In the genomic region with DNA sequence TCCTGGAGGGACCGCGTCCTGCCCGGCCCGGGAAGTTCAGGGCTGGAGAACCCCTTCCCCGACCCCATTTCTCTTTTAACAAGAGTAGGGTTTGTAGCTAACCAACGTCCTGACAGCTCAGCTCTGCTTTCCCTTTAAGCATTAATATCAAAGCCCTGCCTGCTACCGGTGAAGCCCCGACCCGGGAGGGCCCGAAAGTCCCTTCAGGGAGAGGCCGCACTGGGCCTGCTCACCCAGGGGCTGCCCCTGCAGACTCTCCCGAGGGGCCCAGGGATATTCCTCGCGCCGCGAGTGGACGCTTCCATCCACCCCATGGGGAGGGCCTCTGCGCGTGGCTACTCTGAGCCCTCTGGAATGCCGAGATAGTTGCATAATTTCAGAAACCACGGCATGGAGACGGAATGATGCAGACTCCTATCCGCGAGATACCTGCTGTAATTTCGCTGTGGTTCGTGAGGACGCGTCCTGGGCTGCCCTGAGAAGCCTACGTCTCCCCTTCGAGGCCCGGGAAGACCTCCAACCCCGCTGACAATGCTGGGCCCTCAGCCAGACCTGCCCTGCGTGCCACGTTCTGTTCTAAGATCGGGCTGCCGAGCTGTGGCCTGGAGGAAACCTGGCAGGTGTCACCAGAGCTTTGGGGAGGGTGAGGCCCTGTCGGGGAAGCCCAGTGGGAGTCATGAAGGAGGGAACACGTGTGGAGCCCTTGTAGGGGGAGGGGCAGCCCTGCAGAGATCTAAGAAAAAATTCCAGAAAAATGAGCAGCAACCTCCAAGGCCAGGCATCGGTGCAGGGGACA, we compare ENCODE assay signal across 8 cellular contexts. TPM values are rescaled to one million over a fixed set of nuclear protein-coding genes. Genes with fewer than 3 reads are reported as not detected.
DNase-seq lines count a peak whose midpoint lies in the region; ATAC-seq and TF ChIP-seq lines count a peak whose summit lies in the region.

No MANE protein-coding gene starts in this region.

- H3K4me1 ChIP-seq in SJCRH30 = peaks cover 9% of the 10 kb centered on the region

- H3K4me3 ChIP-seq in SJCRH30 = peak overlapping the region; percentile 71
- H3K4me3 ChIP-seq in kidney epithelial cell (ENCODE audit: low read depth, low read length) = peak overlapping the region; percentile 51

- H3K27me3 ChIP-seq in SJCRH30 = no peaks in the 10 kb centered on the region
- H3K27me3 ChIP-seq in kidney epithelial cell (ENCODE audit: control insufficient read depth, insufficient read depth, low read length) = no peaks in the 10 kb centered on the region

- intact Hi-C loops in MCF 10A (cut with micrococcal nuclease) = loop anchor here (1.0 to 5.0 kb wide), 2 partner anchors 83 to 96 kb away; no protein-coding TSS in a partner anchor

- peaks cover 15% of the 10 kb centered on the region for H3K9me3 Mint-ChIP-seq in MCF 10A (ENCODE audit: unreplicated experiment)

- peak; percentile 2 for ATAC-seq in GM18499 (IDR thresholded peaks at IDR 0.05; ENCODE audit: insufficient read depth, unreplicated experiment)
- ATAC-seq in HG02852 (IDR thresholded peaks at IDR 0.05; ENCODE audit: unreplicated experiment) = peak; percentile 11
- no peak for ATAC-seq in HG03196 (IDR thresholded peaks at IDR 0.05; ENCODE audit: unreplicated experiment)

- peaks cover 4% of the 10 kb centered on the region; the same call in 1 of the 2 replicates for H3K9me3 ChIP-seq in SJCRH30 (replicated peaks)

- H3K4me3 Mint-ChIP-seq in MCF 10A (ENCODE audit: unreplicated experiment) = peak overlapping the region; percentile 83

- DNase-seq in SJCRH30 = peak; percentile 57 to 59
- DNase-seq in MCF 10A (ENCODE audit: unreplicated experiment) = no peak
- no peak for DNase-seq in kidney epithelial cell (ENCODE audit: low read depth)
- peak; percentile 43 to 47 for DNase-seq in stimulated activated CD4-positive, alpha-beta T cell treated with anti-CD3 and anti-CD28 coated beads, Interleukin-2, amount 100 ng/mL, for 48 hours
- DNase-seq in NCI-H1694 (lab: John Stamatoyannopoulos, UW) = no peak

- CTCF ChIA-PET in MCF 10A (lab: Yijun Ruan, JAX) = interaction anchor here (1.0 kb wide), 1 partner anchor 16 kb away, joined by 3 read pairs; no protein-coding TSS in a partner anchor

- H3K36me3 ChIP-seq in SJCRH30 = no peaks in the 10 kb centered on the region
- peaks cover 1% of the 10 kb centered on the region for H3K36me3 ChIP-seq in kidney epithelial cell (ENCODE audit: control insufficient read depth, insufficient read depth, low read length)

- H3K27ac Mint-ChIP-seq in MCF 10A (ENCODE audit: low read depth, unreplicated experiment) = peak overlapping the region; percentile 81

- TF ChIP-seq CTCF in MCF 10A (IDR thresholded peaks at IDR 0.05; ENCODE audit: unreplicated experiment) = no peak
- TF ChIP-seq CTCF in kidney epithelial cell (IDR thresholded peaks at IDR 0.05; ENCODE audit: insufficient read depth, low read length, poor library complexity, severe bottlenecking) = no peak

- H3K27me3 Mint-ChIP-seq in MCF 10A (ENCODE audit: insufficient read depth, unreplicated experiment) = no peaks in the 10 kb centered on the region

- no TSS peak for BruUV-seq in MCF 10A (replicated peaks; lab: Mats Ljungman, UMichigan)

- POLR2A ChIA-PET in MCF 10A (lab: Yijun Ruan, JAX) = interaction anchor here (0.6 to 5.7 kb wide), 6 partner anchors 40 to 97 kb away, joined by 3 to 112 read pairs (median 7); a partner anchor contains a TSS

- peaks cover 33% of the 10 kb centered on the region for H3K36me3 Mint-ChIP-seq in MCF 10A (ENCODE audit: insufficient read depth, unreplicated experiment)

- peaks cover 7% of the 10 kb centered on the region for H3K4me1 Mint-ChIP-seq in MCF 10A (ENCODE audit: insufficient read depth, unreplicated experiment)

- H3K27ac ChIP-seq in SJCRH30 = peak overlapping the region; percentile 67

RNA-seq across cellular contexts. Expression of a gene that starts 1.0 kb away (rescaled TPM):
- total RNA-seq in SJCRH30 (2014; rRNA removed; shearing (Covaris generic)) = 141 and 143 TPM in 2 replicates
- total RNA-seq in MCF 10A (2022) = 133 and 152 TPM in 2 replicates
- 170 and 195 TPM in 2 replicates for total RNA-seq in kidney epithelial cell

RNA-seq across cellular contexts. Expression of a gene that starts 39.8 kb away (rescaled TPM):
- 54.1 and 55.3 TPM in 2 replicates for total RNA-seq in SJCRH30 (2014; rRNA removed; shearing (Covaris generic))
- total RNA-seq in MCF 10A (2022) (78.8 and 89.6 TPM in 2 replicates), kidney epithelial cell (79.1 and 88.7 TPM in 2 replicates)

Comparison
In these comparisons a context has a peak if more than half of its experiments do, and no peak if none do; other contexts are left out.
1. DNase-seq: peak in SJCRH30 (2 of 2) and stimulated activated CD4-positive, alpha-beta T cell treated with anti-CD3 and anti-CD28 coated beads, Interleukin-2, amount 100 ng/mL, for 48 hours (2 of 2); none in MCF 10A (single experiment), kidney epithelial cell (single experiment) and NCI-H1694 (single experiment).